1 cellular context compared by ENCODE assay signal in genomic region chr11:96303980-96304379, GRCh38.
TF ChIP-seq lines count a peak whose summit lies in the region.

No MANE protein-coding gene starts in this region.

TF ChIP-seq in K562, 482 proteins besides CTCF, POLR2A, EP300 and RAD21 (continued from another document and continues in another):
- TF ChIP-seq ZNF407 (IDR thresholded peaks at IDR 0.05; ENCODE audit: low read depth) (no peak), PHTF2 (CRISPR knock-in tag; IDR thresholded peaks at IDR 0.05) (no peak), TAL1 (IDR thresholded peaks at IDR 0.05) (peak; percentile 30; the same call in 1 of the 2 replicates), POLR2B (IDR thresholded peaks at IDR 0.05; ENCODE audit: low read depth, partially characterized antibody) (no peak), TAF1 (IDR thresholded peaks at IDR 0.05; ENCODE audit: control insufficient read depth, extremely low read depth, insufficient read depth, low read length, severe bottlenecking) (no peak), NFE2 (IDR thresholded peaks at IDR 0.05; ENCODE audit: low read depth) (0 out of 2 replicates have a peak, but pooled peaks have one; percentile 27), ZNF717 (CRISPR knock-in tag; IDR thresholded peaks at IDR 0.05) (no peak), CREB1 (IDR thresholded peaks at IDR 0.05) (no peak), CREB1 (CRISPR knock-in tag; IDR thresholded peaks at IDR 0.05) (no peak), LCOR (CRISPR knock-in tag; IDR thresholded peaks at IDR 0.05) (no peak), HNRNPK (IDR thresholded peaks at IDR 0.05; ENCODE audit: low read depth, low read length, poor library complexity, severe bottlenecking) (no peak), POLR2AphosphoS5 (IDR thresholded peaks at IDR 0.05; ENCODE audit: control insufficient read depth, insufficient read depth, low read depth, low read length) (peak; percentile 37; the same call in 1 of the 2 replicates), ZBTB12 (CRISPR knock-in tag; IDR thresholded peaks at IDR 0.05) (no peak), YBX1 (IDR thresholded peaks at IDR 0.05) (no peak), ZKSCAN8 (CRISPR knock-in tag; IDR thresholded peaks at IDR 0.05) (no peak), ZEB2 (IDR thresholded peaks at IDR 0.05) (no peak), HNRNPL (IDR thresholded peaks at IDR 0.05; ENCODE audit: low read depth, low read length) (no peak), SP2 (IDR thresholded peaks at IDR 0.05; ENCODE audit: extremely low read depth, low read depth, low read length, poor library complexity, severe bottlenecking) (no peak), BRF1 (IDR thresholded peaks at IDR 0.05; ENCODE audit: borderline replicate concordance, extremely low read depth, insufficient read length) (no peak), GTF3C2 (IDR thresholded peaks at IDR 0.05; ENCODE audit: borderline replicate concordance, extremely low read depth, insufficient read length) (no peak), SMAD3 (CRISPR knock-in tag; conservative IDR thresholded peaks at IDR 0.05) (no peak), HCFC1 (IDR thresholded peaks at IDR 0.05; ENCODE audit: low read depth, low read length) (no peak), NCOR1 (IDR thresholded peaks at IDR 0.05) (no peak; the same call in 1 of the 2 replicates), KAT7 (CRISPR knock-in tag; IDR thresholded peaks at IDR 0.05; ENCODE audit: borderline replicate concordance) (no peak), TFE3 (CRISPR knock-in tag; IDR thresholded peaks at IDR 0.05) (no peak), ZNF511 (CRISPR knock-in tag; IDR thresholded peaks at IDR 0.05) (no peak), SMAD1 (IDR thresholded peaks at IDR 0.05; ENCODE audit: low read depth, low read length, partially characterized antibody) (no peak), ZBTB40 (IDR thresholded peaks at IDR 0.05) (no peak), ZBTB40 (CRISPR knock-in tag; IDR thresholded peaks at IDR 0.05) (no peak), SMARCC2 (IDR thresholded peaks at IDR 0.05; ENCODE audit: low read depth) (no peak)
